ENCODE assay signal across 10 cellular contexts in genomic region chr12:100375023-100375737, GRCh38. TPM values are rescaled to one million over a fixed set of nuclear protein-coding genes. Genes with fewer than 3 reads are reported as not detected.
DNase-seq lines count a peak whose midpoint lies in the region; ATAC-seq and TF ChIP-seq lines count a peak whose summit lies in the region.
"Had no signal": no experiment of that assay in that cellular context is flagged by ENCODE, and none has a peak within 500 bp of the region (broad histone marks: within the 10 kb centered on the region; RNA-seq: fewer than 3 reads in every experiment).

No MANE protein-coding gene starts in this region.

- no peaks in the 10 kb centered on the region for H3K9me3 Mint-ChIP-seq in stimulated activated naive CD8-positive, alpha-beta T cell treated with anti-CD3 and anti-CD28 coated beads, Interleukin-15, amount 100 ng/mL, for 72 hours

- TF ChIP-seq POLR2A in gastroesophageal sphincter (IDR thresholded peaks at IDR 0.05), result no peak

- no peak for TF ChIP-seq EP300 in gastroesophageal sphincter (IDR thresholded peaks at IDR 0.05)

- H3K27me3 ChIP-seq in gastroesophageal sphincter, result no peaks in the 10 kb centered on the region
- no peaks in the 10 kb centered on the region for H3K27me3 ChIP-seq in effector memory CD4-positive, alpha-beta T cell (replicated peaks; ENCODE audit: control insufficient read depth, insufficient read depth, low read length, poor library complexity, severe bottlenecking)

- no peaks in the 10 kb centered on the region for H3K9me3 ChIP-seq in gastroesophageal sphincter
- H3K9me3 ChIP-seq in effector memory CD4-positive, alpha-beta T cell (ENCODE audit: control insufficient read depth, low read length), result no peaks in the 10 kb centered on the region

- no peak overlapping the region for H3K4me3 Mint-ChIP-seq in stimulated activated naive CD8-positive, alpha-beta T cell treated with anti-CD3 and anti-CD28 coated beads, Interleukin-15, amount 100 ng/mL, for 72 hours

- H3K27me3 Mint-ChIP-seq in stimulated activated naive CD8-positive, alpha-beta T cell treated with anti-CD3 and anti-CD28 coated beads, Interleukin-15, amount 100 ng/mL, for 72 hours, result peaks cover 9% of the 10 kb centered on the region

- ATAC-seq in gastroesophageal sphincter (peak; percentile 84), GM21786 (IDR thresholded peaks at IDR 0.05; ENCODE audit: unreplicated experiment) (no peak)
- ATAC-seq in stimulated activated naive CD8-positive, alpha-beta T cell treated with anti-CD3 and anti-CD28 coated beads, Interleukin-15, amount 100 ng/mL, for 72 hours, result no peak

- peaks cover 0 to 21% (median 0%) of the 10 kb centered on the region in 3 donors for H3K4me1 ChIP-seq in gastroesophageal sphincter
- no peaks in the 10 kb centered on the region for H3K4me1 ChIP-seq in effector memory CD4-positive, alpha-beta T cell (ENCODE audit: control insufficient read depth, insufficient read depth, low read length, poor library complexity, severe bottlenecking)

- H3K4me3 ChIP-seq in gastroesophageal sphincter, result no peak overlapping the region
- no peak overlapping the region for H3K4me3 ChIP-seq in effector memory CD4-positive, alpha-beta T cell (ENCODE audit: insufficient read depth, low read depth, low read length, poor library complexity, severe bottlenecking)

- peak overlapping the region in 1 of 4 donors; percentile 7 for H3K27ac ChIP-seq in gastroesophageal sphincter
- H3K27ac ChIP-seq in effector memory CD4-positive, alpha-beta T cell (ENCODE audit: insufficient read depth, low read length, poor library complexity, severe bottlenecking), result no peak overlapping the region

- no peaks in the 10 kb centered on the region for H3K36me3 ChIP-seq in gastroesophageal sphincter
- H3K36me3 ChIP-seq in effector memory CD4-positive, alpha-beta T cell (ENCODE audit: control insufficient read depth, insufficient read depth, low read length), result no peaks in the 10 kb centered on the region

- TF ChIP-seq CTCF in gastroesophageal sphincter (IDR thresholded peaks at IDR 0.05), result peak in 1 of 4 experiments; percentile 12

- DNase-seq in GM03348 (ENCODE audit: low spot score) (peak; percentile 77), NCI-H774 (lab: John Stamatoyannopoulos, UW) (peak; percentile 28), renal cortical epithelial cell (ENCODE audit: low read depth) (peak; percentile 47)
- DNase-seq in stimulated activated naive CD8-positive, alpha-beta T cell treated with anti-CD3 and anti-CD28 coated beads, Interleukin-15, amount 100 ng/mL, for 72 hours, result no peak
- no peak for DNase-seq in activated CD4-positive, CD25-positive, alpha-beta regulatory T cell treated with anti-CD3 and anti-CD28 coated beads, Interleukin-2, amount 50 U/mL, for 72 hours
- DNase-seq in effector memory CD4-positive, alpha-beta T cell, result no peak
- DNase-seq: T-helper 2 cell had no signal

- H3K4me1 Mint-ChIP-seq in stimulated activated naive CD8-positive, alpha-beta T cell treated with anti-CD3 and anti-CD28 coated beads, Interleukin-15, amount 100 ng/mL, for 72 hours, result no peaks in the 10 kb centered on the region

- WGBS in gastroesophageal sphincter (ENCODE audit: low coverage in 1 of 2), 2 donors, result 6 to 22% methylated on average over 7 to 10 of the region's 12 CpGs

- H3K27ac Mint-ChIP-seq in stimulated activated naive CD8-positive, alpha-beta T cell treated with anti-CD3 and anti-CD28 coated beads, Interleukin-15, amount 100 ng/mL, for 72 hours, result peak overlapping the region in 1 of 2 donors; percentile 14

RNA-seq across cellular contexts. Expression of gene SLC17A8, which starts 18.3 kb away (rescaled TPM):
- total RNA-seq in gastroesophageal sphincter, result not detected
- total RNA-seq in renal cortical epithelial cell, result under 0.01 and 0.30 TPM in 2 replicates
- total RNA-seq: lower leg skin had no signal

Comparison
In these comparisons a context has a peak if more than half of its experiments do, and no peak if none do; other contexts are left out.
1. DNase-seq: peak in GM03348 (single experiment), NCI-H774 (single experiment) and renal cortical epithelial cell (single experiment); none in stimulated activated naive CD8-positive, alpha-beta T cell treated with anti-CD3 and anti-CD28 coated beads, Interleukin-15, amount 100 ng/mL, for 72 hours (0 of 2), activated CD4-positive, CD25-positive, alpha-beta regulatory T cell treated with anti-CD3 and anti-CD28 coated beads, Interleukin-2, amount 50 U/mL, for 72 hours (single experiment) and effector memory CD4-positive, alpha-beta T cell (0 of 3).